In the genomic region with DNA sequence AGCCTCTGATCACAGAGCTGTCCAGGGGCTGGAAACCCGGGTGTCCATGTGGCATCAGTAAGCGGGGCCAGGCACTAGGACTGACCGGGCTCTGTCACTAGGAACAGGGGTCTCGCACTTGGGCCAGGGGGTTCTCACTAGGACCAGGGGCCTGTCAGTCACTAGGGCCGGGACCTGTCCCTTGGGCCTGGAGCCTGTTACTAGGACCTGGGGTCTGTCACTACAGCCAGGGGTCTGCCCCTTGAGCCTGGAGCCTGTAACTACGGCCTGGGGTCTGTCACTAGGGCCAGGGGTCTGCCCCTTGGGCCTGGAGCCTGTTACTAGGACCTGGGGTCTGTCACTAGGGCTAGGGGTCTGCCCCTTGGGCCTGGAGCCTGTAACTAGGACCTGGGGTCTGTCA, we compare ENCODE assay signal across 1 cellular context. TPM values are rescaled to one million over a fixed set of nuclear protein-coding genes. Genes with fewer than 3 reads are reported as not detected.
"Had no signal": no experiment of that assay in that cellular context is flagged by ENCODE, and none has a peak within 500 bp of the region (broad histone marks: within the 10 kb centered on the region; RNA-seq: fewer than 3 reads in every experiment).

No MANE protein-coding gene starts in this region.

RNA-seq across cellular contexts. Expression of a gene that starts 10.2 kb away (rescaled TPM):
- total RNA-seq: fibroblast of villous mesenchyme had no signal
